In genomic region chr4:55841373-55842239, GRCh38 we compare ENCODE assay signal across 1 cellular context.
TF ChIP-seq lines count a peak whose summit lies in the region.
"Not testable (repeated sequence)": the region's sequence is repeated elsewhere in the genome, so short reads cannot be mapped to it uniquely, and the experiment has no call there.

No MANE protein-coding gene starts in this region.

TF ChIP-seq in HepG2, 621 proteins besides CTCF, POLR2A, EP300 and RAD21:
- peak; percentile 37; the same call in 1 of the 2 replicates for TF ChIP-seq ZNF281 (CRISPR knock-in tag; IDR thresholded peaks at IDR 0.05; ENCODE audit: borderline replicate concordance)
- TF ChIP-seq FOXA1 (IDR thresholded peaks at IDR 0.05): not testable (repeated sequence)
- peak; percentile 50 for TF ChIP-seq FOXA1 (CRISPR knock-in tag; IDR thresholded peaks at IDR 0.05)
- 0 out of 2 replicates have a peak, but pooled peaks have one; percentile 11 for TF ChIP-seq HOXA3 (CRISPR knock-in tag; IDR thresholded peaks at IDR 0.05)
- TF ChIP-seq ARID5B (CRISPR knock-in tag; IDR thresholded peaks at IDR 0.05): 0 out of 2 replicates have a peak, but pooled peaks have one; percentile 43
- TF ChIP-seq FOXA3 (CRISPR knock-in tag; IDR thresholded peaks at IDR 0.05): peak; percentile 48
- peak; percentile 26; the same call in 1 of the 2 replicates for TF ChIP-seq ZNF777 (CRISPR knock-in tag; IDR thresholded peaks at IDR 0.05)
- TF ChIP-seq TBX2 (CRISPR knock-in tag; IDR thresholded peaks at IDR 0.05; ENCODE audit: borderline replicate concordance): 0 out of 2 replicates have a peak, but pooled peaks have one; percentile 33
- TF ChIP-seq ZNF687 (CRISPR knock-in tag; IDR thresholded peaks at IDR 0.05): peak; percentile 39
